ENCODE assay signal across 17 cellular contexts in the genomic region with DNA sequence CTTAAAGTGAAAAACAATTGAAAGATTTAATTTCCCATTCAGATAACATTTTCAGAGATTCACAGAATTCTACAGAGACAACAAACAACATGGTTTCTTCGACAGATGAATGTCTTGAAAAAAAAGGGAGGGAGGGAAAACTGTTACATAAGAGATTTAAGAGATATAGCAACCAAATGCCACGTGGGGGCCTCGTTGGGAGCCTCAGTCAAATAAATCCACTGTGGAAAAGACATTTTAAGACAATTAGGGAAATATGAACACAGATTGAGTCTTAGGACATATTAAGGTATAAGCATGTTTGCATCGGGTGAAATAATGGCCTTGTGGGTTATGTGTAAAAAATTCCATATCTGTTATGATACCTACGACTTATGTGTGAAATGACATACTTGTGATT. TPM values are rescaled to one million over a fixed set of nuclear protein-coding genes. Genes with fewer than 3 reads are reported as not detected.
DNase-seq lines count a peak whose midpoint lies in the region; ATAC-seq, FAIRE-seq and TF ChIP-seq lines count a peak whose summit lies in the region.
"Had no signal": no experiment of that assay in that cellular context is flagged by ENCODE, and none has a peak within 500 bp of the region (broad histone marks: within the 10 kb centered on the region; RNA-seq: fewer than 3 reads in every experiment).

No MANE protein-coding gene starts in this region.

- WGBS in K562 (ENCODE audit: insufficient coverage, low coverage, missing lambda C conversion rate): 34% methylated on average over 5 of the region's 5 CpGs

- TF ChIP-seq POLR2A in K562 (conservative IDR thresholded peaks at IDR 0.05): no peak

- POLR2A ChIA-PET in K562 (lab: Yijun Ruan, JAX): no interaction called here

- H3K79me2 ChIP-seq in K562 (ENCODE audit: control insufficient read depth, insufficient read depth, low read length) (no peaks in the 10 kb centered on the region), osteoblast (ENCODE audit: insufficient read depth, low read length) (no peaks in the 10 kb centered on the region)

- H3K9me1 ChIP-seq in K562 (ENCODE audit: control insufficient read depth, insufficient read depth, low read length): no peaks in the 10 kb centered on the region

- DNase-seq in NCI-H524 (lab: John Stamatoyannopoulos, UW) (peak; percentile 14 to 29), NCI-H524 treated with DMSO at 0.1 percent for 48 hours (lab: John Stamatoyannopoulos, UW) (no peak), NAMALWA (ENCODE audit: low spot score) (peak; percentile 19), K562 (ENCODE audit: extremely low read depth in 1 of 4, low spot score in 3 of 4) (peak in 1 of 4 experiments; percentile 38), osteoblast (ENCODE audit: insufficient read length, low spot score, missing footprints) (peak; percentile 75), activated T-cell treated with anti-CD3 and anti-CD28 coated beads for 4 hours (no peak), occipital lobe (lab: John Stamatoyannopoulos, UW) (no peak)
- DNase-seq: activated CD4-positive, alpha-beta T cell treated with anti-CD3 and anti-CD28 coated beads for 1 hour; activated T-cell treated with anti-CD3 and anti-CD28 coated beads, Interleukin-2, amount 50 U/mL, for 24 hours; kidney; NCI-H1930; psoas muscle; stimulated activated CD8-positive, alpha-beta memory T cell treated with anti-CD3 and anti-CD28 coated beads, Interleukin-4, amount 100 ng/mL, for 48 hours; trophoblast cell had no signal

- H3K9me3 ChIP-seq in K562 (replicated peaks; ENCODE audit: control insufficient read depth, insufficient read depth, low read depth, low read length): no peaks in the 10 kb centered on the region
- H3K9me3 ChIP-seq in osteoblast (ENCODE audit: low read depth, low read length): no peaks in the 10 kb centered on the region
- H3K9me3 ChIP-seq: psoas muscle had no signal

- H3K27ac ChIP-seq in K562 (ENCODE audit: extremely low read depth, low read depth, low read length): no peak overlapping the region
- no peak overlapping the region for H3K27ac ChIP-seq in osteoblast (ENCODE audit: low read depth, low read length)

- no TSS peak for BruUV-seq in K562 (replicated peaks; lab: Mats Ljungman, UMichigan)

- intact Hi-C loops in K562 (cut with micrococcal nuclease): no loop called here

- TF ChIP-seq CTCF in K562 (IDR thresholded peaks at IDR 0.05 in 2 of 3, conservative IDR thresholded peaks at IDR 0.05 in 1 of 3; ENCODE audit: insufficient read depth in 2 of 3, low read depth in 1 of 3, low read length in 3 of 3) (peak in 1 of 3 experiments; percentile 22; a peak in 2 of 6 replicates), osteoblast (IDR thresholded peaks at IDR 0.05; ENCODE audit: extremely low read depth, low read depth, low read length) (peak; percentile 35)

- no peak overlapping the region for H3K4me3 ChIP-seq in K562
- H3K4me3 ChIP-seq in osteoblast (ENCODE audit: insufficient read depth, low read length): no peak overlapping the region
- H3K4me3 ChIP-seq: GM12878, psoas muscle had no signal

- CTCF ChIA-PET in K562 (lab: Yijun Ruan, JAX; ENCODE audit: low intra/inter-chr PET ratio): no interaction called here

- H2AFZ ChIP-seq in K562 (ENCODE audit: low read depth, low read length) (peak overlapping the region; percentile 34; the same call in 1 of the 2 replicates), osteoblast (ENCODE audit: low read length) (no peak overlapping the region)

- TF ChIP-seq RAD21 in K562 (CRISPR knock-in tag; conservative IDR thresholded peaks at IDR 0.05 in 1 of 2, IDR thresholded peaks at IDR 0.05 in 1 of 2): 0 out of 4 replicates have a peak, but pooled peaks of 1 of the 2 experiments have one; percentile 13

- H3K36me3 ChIP-seq in K562 (ENCODE audit: control insufficient read depth, insufficient read depth, low read length): peaks cover 4% of the 10 kb centered on the region; the same call in 2 of the 3 replicates
- no peaks in the 10 kb centered on the region for H3K36me3 ChIP-seq in osteoblast (ENCODE audit: insufficient read depth, low read length)

- no peak overlapping the region for H3K4me2 ChIP-seq in K562 (ENCODE audit: insufficient read depth, low read length)
- no peak overlapping the region for H3K4me2 ChIP-seq in osteoblast (ENCODE audit: insufficient read depth, low read length)

- no peak for TF ChIP-seq EP300 in K562 (IDR thresholded peaks at IDR 0.05; ENCODE audit: low read length)

- H4K20me1 ChIP-seq in K562 (replicated peaks; ENCODE audit: control insufficient read depth, insufficient read depth, low read length) (no peaks in the 10 kb centered on the region), osteoblast (ENCODE audit: insufficient read depth, low read length) (no peaks in the 10 kb centered on the region)

- no peak overlapping the region for H3K9ac ChIP-seq in K562 (ENCODE audit: insufficient read depth in 1 of 2, low read depth in 2 of 2, low read length in 2 of 2)

- H3K4me1 ChIP-seq in K562 (replicated peaks in 1 of 2; ENCODE audit: control insufficient read depth in 2 of 2, insufficient read depth in 2 of 2, low read length in 2 of 2) (peaks cover 14 to 21% of the 10 kb centered on the region in 2 experiments), osteoblast (ENCODE audit: insufficient read depth, low read length) (peaks cover 6% of the 10 kb centered on the region)

- peak; percentile 72 for FAIRE-seq in K562 (lab: Jason Lieb, UNC)
- FAIRE-seq: A204.1, GM12878, kidney had no signal

- in situ Hi-C loops in K562 (cut with MboI): no loop called here

- H3K27me3 ChIP-seq in K562 (ENCODE audit: control insufficient read depth in 2 of 2, insufficient read depth in 2 of 2, low read length in 2 of 2) (no peaks in the 10 kb centered on the region), osteoblast (ENCODE audit: insufficient read depth, low read length) (no peaks in the 10 kb centered on the region)

- ATAC-seq in K562: no peak
- no peak for ATAC-seq in HG02981 (IDR thresholded peaks at IDR 0.05; ENCODE audit: unreplicated experiment)
- ATAC-seq: GM12878, psoas muscle had no signal

RNA-seq across cellular contexts. Expression of gene PRRT3, which starts 5.0 kb away (rescaled TPM):
- 4.4 and 10.2 TPM in 2 replicates for total RNA-seq in K562 (2011; cell fraction: chromatin; rRNA removed; ENCODE audit: low replicate concordance)
- total RNA-seq in K562 (2011; cell fraction: nucleolus; rRNA removed): 5.1 and 6.3 TPM in 2 replicates
- 4.8 and 6.6 TPM in 2 replicates for total RNA-seq in K562 (2011; cell fraction: nucleoplasm; rRNA removed)
- total RNA-seq in K562 (2014; rRNA removed) (0.36 and 0.65 TPM in 2 replicates), K562 (2014; rRNA removed; fragmentation: Illumina TruSeq; extraction: Trizol) (0.38 and 0.44 TPM in 2 replicates), K562 (2015; rRNA removed; fragmentation: Illumina TruSeq; extraction: Trizol) (0.72 and 1.3 TPM in 2 replicates), K562 (2021) (1.9 and 2.2 TPM in 2 replicates), osteoblast (3.5 and 4.3 TPM in 2 replicates), occipital lobe (4.1 TPM)
- polyA plus RNA-seq in K562 (2011; rRNA removed) (1.1 and 1.2 TPM in 2 replicates), K562 (2014; fragmentation: Illumina TruSeq; extraction: Trizol) (1.3 and 1.4 TPM in 2 replicates), K562 (2014; fragmentation: Nextera tagmentation; extraction: Ambion mirVana) (under 1 TPM; 0.06 TPM), K562 (2014; rRNA removed) (1.7 and 2.8 TPM in 2 replicates)
- 1.4 and 3.2 TPM in 2 replicates for polyA plus RNA-seq in K562 (2011; cell fraction: cytosol; rRNA removed)
- polyA plus RNA-seq in K562 (2011; cell fraction: nucleus; rRNA removed): 1.3 and 2.6 TPM in 2 replicates
- 0.85 and 0.87 TPM in 2 replicates for polyA plus RNA-seq in K562 (2012)
- polyA minus RNA-seq in K562 (2011; rRNA and poly(A)+ RNA removed): 1.1 and 1.7 TPM in 2 replicates
- 1.3 and 2.3 TPM in 2 replicates for polyA minus RNA-seq in K562 (2011; cell fraction: cytosol; rRNA and poly(A)+ RNA removed)
- 1.5 and 1.7 TPM in 2 replicates for polyA minus RNA-seq in K562 (2011; cell fraction: nucleus; rRNA and poly(A)+ RNA removed)

RNA-seq across cellular contexts. Expression of gene CRELD1, which starts 23.6 kb away (rescaled TPM):
- total RNA-seq in K562 (2011; cell fraction: chromatin; rRNA removed; ENCODE audit: low replicate concordance): 163 and 258 TPM in 2 replicates
- 156 and 166 TPM in 2 replicates for total RNA-seq in K562 (2011; cell fraction: nucleolus; rRNA removed)
- total RNA-seq in K562 (2011; cell fraction: nucleoplasm; rRNA removed): 187 and 194 TPM in 2 replicates
- total RNA-seq in K562 (2014; rRNA removed) (17.2 and 17.7 TPM in 2 replicates), K562 (2014; rRNA removed; fragmentation: Illumina TruSeq; extraction: Trizol) (6.1 and 10.2 TPM in 2 replicates), K562 (2015; rRNA removed; fragmentation: Illumina TruSeq; extraction: Trizol) (11.4 and 14.4 TPM in 2 replicates), K562 (2021) (16.7 and 17.3 TPM in 2 replicates), osteoblast (7.6 and 10.3 TPM in 2 replicates), occipital lobe (17.5 TPM)
- polyA plus RNA-seq in K562 (2011; rRNA removed) (25.8 and 47.7 TPM in 2 replicates), K562 (2014; fragmentation: Illumina TruSeq; extraction: Trizol) (15.4 and 16.5 TPM in 2 replicates), K562 (2014; fragmentation: Nextera tagmentation; extraction: Ambion mirVana) (1 to 10 TPM; 3.3 to 5.6 TPM), K562 (2014; rRNA removed) (24.5 and 30.1 TPM in 2 replicates)
- 28.0 and 36.5 TPM in 2 replicates for polyA plus RNA-seq in K562 (2011; cell fraction: cytosol; rRNA removed)
- 214 and 337 TPM in 2 replicates for polyA plus RNA-seq in K562 (2011; cell fraction: nucleus; rRNA removed)
- 17.4 and 29.8 TPM in 2 replicates for polyA plus RNA-seq in K562 (2012)
- polyA minus RNA-seq in K562 (2011; rRNA and poly(A)+ RNA removed): 12.7 and 14.5 TPM in 2 replicates
- polyA minus RNA-seq in K562 (2011; cell fraction: cytosol; rRNA and poly(A)+ RNA removed): 9.6 and 10.3 TPM in 2 replicates
- polyA minus RNA-seq in K562 (2011; cell fraction: nucleus; rRNA and poly(A)+ RNA removed): 21.4 and 35.1 TPM in 2 replicates

RNA-seq across cellular contexts. Expression of gene EMC3, which starts 29.4 kb away (rescaled TPM):
- 150 and 205 TPM in 2 replicates for total RNA-seq in K562 (2011; cell fraction: chromatin; rRNA removed; ENCODE audit: low replicate concordance)
- 107 and 124 TPM in 2 replicates for total RNA-seq in K562 (2011; cell fraction: nucleolus; rRNA removed)
- 132 and 160 TPM in 2 replicates for total RNA-seq in K562 (2011; cell fraction: nucleoplasm; rRNA removed)
- total RNA-seq in K562 (2014; rRNA removed) (43.1 and 58.1 TPM in 2 replicates), K562 (2014; rRNA removed; fragmentation: Illumina TruSeq; extraction: Trizol) (128 and 134 TPM in 2 replicates), K562 (2015; rRNA removed; fragmentation: Illumina TruSeq; extraction: Trizol) (87.2 and 87.6 TPM in 2 replicates), K562 (2021) (102 and 115 TPM in 2 replicates), osteoblast (55.7 and 58.3 TPM in 2 replicates), occipital lobe (31.4 TPM)
- polyA plus RNA-seq in K562 (2011; rRNA removed) (203 and 301 TPM in 2 replicates), K562 (2014; fragmentation: Illumina TruSeq; extraction: Trizol) (217 and 250 TPM in 2 replicates), K562 (2014; fragmentation: Nextera tagmentation; extraction: Ambion mirVana) (100 to 1,000 TPM; 323 to 331 TPM), K562 (2014; rRNA removed) (174 and 176 TPM in 2 replicates)
- polyA plus RNA-seq in K562 (2011; cell fraction: cytosol; rRNA removed): 171 and 187 TPM in 2 replicates
- polyA plus RNA-seq in K562 (2011; cell fraction: nucleus; rRNA removed): 65.7 and 92.6 TPM in 2 replicates
- polyA plus RNA-seq in K562 (2012): 128 and 136 TPM in 2 replicates
- 163 and 220 TPM in 2 replicates for polyA minus RNA-seq in K562 (2011; rRNA and poly(A)+ RNA removed)
- 40.3 and 58.5 TPM in 2 replicates for polyA minus RNA-seq in K562 (2011; cell fraction: cytosol; rRNA and poly(A)+ RNA removed)
- 10.9 and 19.1 TPM in 2 replicates for polyA minus RNA-seq in K562 (2011; cell fraction: nucleus; rRNA and poly(A)+ RNA removed)

RNA-seq across cellular contexts. Expression of gene IL17RC, which starts 40.3 kb away (rescaled TPM):
- 37.1 and 87.7 TPM in 2 replicates for total RNA-seq in K562 (2011; cell fraction: chromatin; rRNA removed; ENCODE audit: low replicate concordance)
- 57.7 and 63.0 TPM in 2 replicates for total RNA-seq in K562 (2011; cell fraction: nucleolus; rRNA removed)
- 31.0 and 37.3 TPM in 2 replicates for total RNA-seq in K562 (2011; cell fraction: nucleoplasm; rRNA removed)
- total RNA-seq in K562 (2014; rRNA removed) (11.4 and 14.0 TPM in 2 replicates), K562 (2014; rRNA removed; fragmentation: Illumina TruSeq; extraction: Trizol) (2.8 and 3.5 TPM in 2 replicates), K562 (2015; rRNA removed; fragmentation: Illumina TruSeq; extraction: Trizol) (5.4 and 6.9 TPM in 2 replicates), K562 (2021) (11.4 and 12.3 TPM in 2 replicates), osteoblast (42.1 and 47.0 TPM in 2 replicates), occipital lobe (4.5 TPM)
- polyA plus RNA-seq in K562 (2011; rRNA removed) (7.3 and 12.5 TPM in 2 replicates), K562 (2014; fragmentation: Illumina TruSeq; extraction: Trizol) (6.3 and 11.5 TPM in 2 replicates), K562 (2014; fragmentation: Nextera tagmentation; extraction: Ambion mirVana) (under 1 TPM in 1 of 2 experiments, not detected in 1; 0.15 TPM), K562 (2014; rRNA removed) (7.5 and 7.7 TPM in 2 replicates)
- polyA plus RNA-seq in K562 (2011; cell fraction: cytosol; rRNA removed): 9.8 and 14.3 TPM in 2 replicates
- 49.8 and 57.1 TPM in 2 replicates for polyA plus RNA-seq in K562 (2011; cell fraction: nucleus; rRNA removed)
- 7.2 and 18.0 TPM in 2 replicates for polyA plus RNA-seq in K562 (2012)
- 5.9 and 7.6 TPM in 2 replicates for polyA minus RNA-seq in K562 (2011; rRNA and poly(A)+ RNA removed)
- polyA minus RNA-seq in K562 (2011; cell fraction: cytosol; rRNA and poly(A)+ RNA removed): 9.4 and 11.3 TPM in 2 replicates
- polyA minus RNA-seq in K562 (2011; cell fraction: nucleus; rRNA and poly(A)+ RNA removed): 16.4 and 29.1 TPM in 2 replicates

RNA-seq across cellular contexts. Expression of gene IL17RE, which starts 54.6 kb away (rescaled TPM):
- total RNA-seq in K562 (2011; cell fraction: chromatin; rRNA removed; ENCODE audit: low replicate concordance): 4.4 and 7.9 TPM in 2 replicates
- 2.8 and 5.7 TPM in 2 replicates for total RNA-seq in K562 (2011; cell fraction: nucleolus; rRNA removed)
- total RNA-seq in K562 (2011; cell fraction: nucleoplasm; rRNA removed): 4.6 and 5.8 TPM in 2 replicates
- total RNA-seq in K562 (2014; rRNA removed): 0.20 TPM in 1 of 2 replicates, not detected in the other
- total RNA-seq in K562 (2014; rRNA removed; fragmentation: Illumina TruSeq; extraction: Trizol): 0.48 and 0.51 TPM in 2 replicates
- 0.26 TPM in 1 of 2 replicates, not detected in the other for total RNA-seq in K562 (2015; rRNA removed; fragmentation: Illumina TruSeq; extraction: Trizol)
- 0.47 and 0.72 TPM in 2 replicates for total RNA-seq in K562 (2021)
- polyA plus RNA-seq in K562 (2011; rRNA removed): 1.1 and 1.9 TPM in 2 replicates
- 0.29 and 1.2 TPM in 2 replicates for polyA plus RNA-seq in K562 (2011; cell fraction: cytosol; rRNA removed)
- polyA plus RNA-seq in K562 (2011; cell fraction: nucleus; rRNA removed): 3.7 and 5.1 TPM in 2 replicates
- 0.46 and 0.91 TPM in 2 replicates for polyA plus RNA-seq in K562 (2012)
- 0.39 and 0.73 TPM in 2 replicates for polyA plus RNA-seq in K562 (2014; fragmentation: Illumina TruSeq; extraction: Trizol)
- polyA plus RNA-seq in K562 (2014; fragmentation: Nextera tagmentation; extraction: Ambion mirVana): not detected
- polyA plus RNA-seq in K562 (2014; rRNA removed): 0.23 and 0.32 TPM in 2 replicates
- polyA minus RNA-seq in K562 (2011; rRNA and poly(A)+ RNA removed): 0.67 and 1.0 TPM in 2 replicates
- not detected in 2 replicates for polyA minus RNA-seq in K562 (2011; cell fraction: cytosol; rRNA and poly(A)+ RNA removed)
- 0.67 and 1.7 TPM in 2 replicates for polyA minus RNA-seq in K562 (2011; cell fraction: nucleus; rRNA and poly(A)+ RNA removed)
- 0.29 and 0.72 TPM in 2 replicates for total RNA-seq in osteoblast
- total RNA-seq in occipital lobe: not detected

Comparison
In these comparisons a context has a peak if more than half of its experiments do, and no peak if none do; other contexts are left out.
1. DNase-seq: peak in NCI-H524 (2 of 2), NAMALWA (single experiment) and osteoblast (single experiment); none in NCI-H524 treated with DMSO at 0.1 percent for 48 hours (single experiment), activated T-cell treated with anti-CD3 and anti-CD28 coated beads for 4 hours (single experiment) and occipital lobe (single experiment).